In genomic region chr15:94367726-94368535, GRCh38 we compare ENCODE assay signal across 19 cellular contexts.
A peak's percentile ranks its signal among the peaks of the same experiment; 100 is the strongest.
DNase-seq lines count a peak whose midpoint lies in the region; ATAC-seq, FAIRE-seq and TF ChIP-seq lines count a peak whose summit lies in the region.
"Had no signal": no experiment of that assay in that cellular context is flagged by ENCODE, and none has a peak within 500 bp of the region (broad histone marks: within the 10 kb centered on the region; RNA-seq: fewer than 3 reads in every experiment).

No MANE protein-coding gene starts in this region.

- H3K27me3 ChIP-seq in IMR-90 (ENCODE audit: control insufficient read depth, insufficient read depth, low read length) = no peaks in the 10 kb centered on the region
- H3K27me3 ChIP-seq: Peyer's patch had no signal

- no peak overlapping the region for H3K27ac ChIP-seq in A549
- H3K27ac ChIP-seq in IMR-90 (ENCODE audit: insufficient read depth, low read length) = no peak overlapping the region
- H3K27ac ChIP-seq: C4-2B, Peyer's patch, SK-N-MC had no signal

- no peak overlapping the region for H2BK120ac ChIP-seq in IMR-90 (ENCODE audit: low read depth, low read length)

- H3K14ac ChIP-seq in IMR-90 (replicated peaks; ENCODE audit: low read depth, low read length) = no peak overlapping the region

- H2BK15ac ChIP-seq in IMR-90 (ENCODE audit: low read depth, low read length) = no peak overlapping the region

- H4K5ac ChIP-seq in IMR-90 (ENCODE audit: low read depth, low read length) = no peak overlapping the region

- TF ChIP-seq RAD21 in A549 (conservative IDR thresholded peaks at IDR 0.05 in 1 of 2, IDR thresholded peaks at IDR 0.05 in 1 of 2) (no peak), IMR-90 (IDR thresholded peaks at IDR 0.05; ENCODE audit: low read length) (no peak)

- in situ Hi-C loops in IMR-90 (cut with MboI; ENCODE audit: low sequenced_read_pairs) = no loop called here

- H3K4me3 ChIP-seq in A549 (no peak overlapping the region), IMR-90 (ENCODE audit: insufficient read depth, low read depth, low read length) (no peak overlapping the region)
- H3K4me3 ChIP-seq: Peyer's patch, SK-N-MC had no signal

- POLR2A ChIA-PET in A549 (lab: Yijun Ruan, JAX) (no interaction called here), IMR-90 (lab: Charles Lee; ENCODE audit: unreplicated experiment) (no interaction called here)

- no peak overlapping the region for H3K56ac ChIP-seq in IMR-90 (ENCODE audit: extremely low read depth, insufficient read depth, low read length)

- H3K4me1 ChIP-seq in A549 (no peaks in the 10 kb centered on the region), IMR-90 (ENCODE audit: control insufficient read depth, insufficient read depth, low read length) (no peaks in the 10 kb centered on the region)
- H3K4me1 ChIP-seq: Peyer's patch had no signal

- H3K4ac ChIP-seq in IMR-90 (ENCODE audit: low read depth, low read length) = no peak overlapping the region

- no peaks in the 10 kb centered on the region for H3K9me3 Mint-ChIP-seq in nephron
- no peaks in the 10 kb centered on the region for H3K9me3 Mint-ChIP-seq in activated naive CD4-positive, alpha-beta T cell treated with anti-CD3 and anti-CD28 coated beads for 36 hours
- H3K9me3 Mint-ChIP-seq: H9 had no signal

- H4K8ac ChIP-seq in IMR-90 (ENCODE audit: low read depth in 2 of 2, low read length in 2 of 2) = no peak overlapping the region

- TF ChIP-seq CTCF in A549 (IDR thresholded peaks at IDR 0.05) = no peak
- no peak for TF ChIP-seq CTCF in IMR-90 (conservative IDR thresholded peaks at IDR 0.05; ENCODE audit: low read depth, low read length)
- no peak for TF ChIP-seq CTCF in nephron (IDR thresholded peaks at IDR 0.05; ENCODE audit: unreplicated experiment in 3 of 3)

- no peaks in the 10 kb centered on the region for H3K36me3 Mint-ChIP-seq in nephron (ENCODE audit: low read depth)
- H3K36me3 Mint-ChIP-seq in activated naive CD4-positive, alpha-beta T cell treated with anti-CD3 and anti-CD28 coated beads for 36 hours (ENCODE audit: low read depth) = peaks cover 24% of the 10 kb centered on the region

- no peaks in the 10 kb centered on the region for H3K79me1 ChIP-seq in IMR-90 (ENCODE audit: low read depth in 1 of 2, low read length in 2 of 2)

- no peak for ATAC-seq in A549
- ATAC-seq in IMR-90 (ENCODE audit: low read depth) = no peak
- no peak for ATAC-seq in GM21717 (IDR thresholded peaks at IDR 0.05; ENCODE audit: unreplicated experiment)
- ATAC-seq: Right ventricle myocardium inferior had no signal

- H3K23ac ChIP-seq in IMR-90 (ENCODE audit: low read depth, low read length) = no peak overlapping the region

- WGBS in A549 (ENCODE audit: missing lambda C conversion rate) = 13% methylated on average over 6 of the region's 6 CpGs
- WGBS in IMR-90 (ENCODE audit: extremely low coverage in 2 of 2, insufficient read length in 1 of 2), 2 experiments = no CpG with 5 or more reads among the region's 6 CpGs

- TF ChIP-seq EP300 in A549 (IDR thresholded peaks at IDR 0.05) = no peak

- H2AFZ ChIP-seq in IMR-90 (replicated peaks; ENCODE audit: low read length, poor library complexity) = no peak overlapping the region

- no peak for DNase-seq in A549 (ENCODE audit: low read depth in 1 of 2, low spot score in 1 of 2)
- no peak for DNase-seq in IMR-90
- DNase-seq in foreskin melanocyte = peak; percentile 51
- no peak for DNase-seq in activated naive CD4-positive, alpha-beta T cell treated with anti-CD3 and anti-CD28 coated beads for 36 hours
- no peak for DNase-seq in T-helper 2 cell
- DNase-seq in glomerular visceral epithelial cell (ENCODE audit: extremely low spot score) = no peak
- DNase-seq: DMS153, H9, MV-4-11, NCI-H1436, NCI-H2029, NCI-H510A, Peyer's patch had no signal

- H2BK5ac ChIP-seq in IMR-90 (ENCODE audit: low read depth, low read length, poor library complexity, severe bottlenecking) = no peak overlapping the region

- no TSS peak for BruUV-seq in IMR-90 (replicated peaks; lab: Mats Ljungman, UMichigan)

- no peak for FAIRE-seq in A549 (lab: Jason Lieb, UNC)
- FAIRE-seq: GM12892 had no signal

- H3K4me1 Mint-ChIP-seq in nephron = peaks cover 65% of the 10 kb centered on the region
- no peaks in the 10 kb centered on the region for H3K4me1 Mint-ChIP-seq in activated naive CD4-positive, alpha-beta T cell treated with anti-CD3 and anti-CD28 coated beads for 36 hours (ENCODE audit: low read depth)

- H4K20me1 ChIP-seq in IMR-90 (ENCODE audit: insufficient read depth, low read length) = no peaks in the 10 kb centered on the region

- H3K9me1 ChIP-seq in IMR-90 (ENCODE audit: insufficient read depth, low read length) = no peaks in the 10 kb centered on the region

- H2BK20ac ChIP-seq in IMR-90 (ENCODE audit: low read depth, low read length) = no peak overlapping the region

- peak overlapping the region; percentile 84 to 89 (median 85) for H3K27ac Mint-ChIP-seq in nephron
- no peak overlapping the region for H3K27ac Mint-ChIP-seq in activated naive CD4-positive, alpha-beta T cell treated with anti-CD3 and anti-CD28 coated beads for 36 hours
- H3K27ac Mint-ChIP-seq: H9 had no signal

- intact Hi-C loops in IMR-90 (cut with micrococcal nuclease) = no loop called here
- intact Hi-C loops in activated naive CD4-positive, alpha-beta T cell treated with anti-CD3 and anti-CD28 coated beads for 36 hours (cut with micrococcal nuclease) = no loop called here

- H3K36me3 ChIP-seq in IMR-90 (ENCODE audit: control insufficient read depth, insufficient read depth, low read length) = peaks cover 3% of the 10 kb centered on the region; the same call in 1 of the 2 replicates

- no peak overlapping the region for H2AK5ac ChIP-seq in IMR-90 (ENCODE audit: low read depth, low read length)

- peaks cover 40% of the 10 kb centered on the region for H3K27me3 Mint-ChIP-seq in nephron (ENCODE audit: low read depth)
- H3K27me3 Mint-ChIP-seq in activated naive CD4-positive, alpha-beta T cell treated with anti-CD3 and anti-CD28 coated beads for 36 hours (ENCODE audit: low read depth) = no peaks in the 10 kb centered on the region

- no peak for TF ChIP-seq POLR2A in A549 (IDR thresholded peaks at IDR 0.05; ENCODE audit: low read length)
- no peak for TF ChIP-seq POLR2A in IMR-90 (IDR thresholded peaks at IDR 0.05; ENCODE audit: low read depth, low read length)

- H3K4me2 ChIP-seq in A549 (no peak overlapping the region), IMR-90 (ENCODE audit: low read depth, low read length) (no peak overlapping the region)

- no peak overlapping the region for H3K9ac ChIP-seq in IMR-90 (ENCODE audit: low read depth, low read length)

- no peak overlapping the region for H3K18ac ChIP-seq in IMR-90 (ENCODE audit: low read depth, low read length)

- H3K9me3 ChIP-seq in A549 = no peaks in the 10 kb centered on the region
- H3K9me3 ChIP-seq in IMR-90 (ENCODE audit: control insufficient read depth, insufficient read depth, low read length) = no peaks in the 10 kb centered on the region
- H3K9me3 ChIP-seq: Peyer's patch had no signal

- H2AK9ac ChIP-seq in IMR-90 (replicated peaks; ENCODE audit: low read depth, low read length, poor library complexity) = no peak overlapping the region

- dilution Hi-C loops in IMR-90 (cut with HindIII; ENCODE audit: low sequenced_read_pairs, unreplicated experiment) = no loop called here

- peak overlapping the region; percentile 32 to 50 (median 48) for H3K4me3 Mint-ChIP-seq in nephron
- H3K4me3 Mint-ChIP-seq in activated naive CD4-positive, alpha-beta T cell treated with anti-CD3 and anti-CD28 coated beads for 36 hours = no peak overlapping the region
- H3K4me3 Mint-ChIP-seq: H9 had no signal

- H4K91ac ChIP-seq in IMR-90 (ENCODE audit: insufficient read depth, low read depth, low read length) = no peak overlapping the region

- CTCF ChIA-PET in A549 (lab: Yijun Ruan, JAX) = interaction anchor here (1.1 kb wide), 1 partner anchor 44 kb away, joined by 3 read pairs; no protein-coding TSS in a partner anchor
- CTCF ChIA-PET in IMR-90 (lab: Yijun Ruan, JAX) = no interaction called here
- CTCF ChIA-PET in activated naive CD4-positive, alpha-beta T cell treated with anti-CD3 and anti-CD28 coated beads for 36 hours (lab: Charles Lee) = interaction anchor here (0.7 kb wide), 1 partner anchor 297 kb away, joined by 3 read pairs; no protein-coding TSS in a partner anchor

TF ChIP-seq in A549, 52 proteins besides CTCF, POLR2A, EP300 and RAD21:
- TF ChIP-seq MAFK (IDR thresholded peaks at IDR 0.05; ENCODE audit: partially characterized antibody) (peak; percentile 65), GATA3 (IDR thresholded peaks at IDR 0.05; ENCODE audit: borderline replicate concordance) (no peak)

TF ChIP-seq in IMR-90, 13 proteins besides CTCF, POLR2A, EP300 and RAD21:
- TF ChIP-seq MAZ (IDR thresholded peaks at IDR 0.05; ENCODE audit: borderline replicate concordance, low read depth, low read length) = no peak
- peak; percentile 54 for TF ChIP-seq MAFK (IDR thresholded peaks at IDR 0.05; ENCODE audit: low read depth, low read length)
